In genomic region chr2:479031-479430, GRCh38 we compare ENCODE assay signal across 15 cellular contexts.
DNase-seq lines count a peak whose midpoint lies in the region; ATAC-seq, FAIRE-seq and TF ChIP-seq lines count a peak whose summit lies in the region.
"Had no signal": no experiment of that assay in that cellular context is flagged by ENCODE, and none has a peak within 500 bp of the region (broad histone marks: within the 10 kb centered on the region; RNA-seq: fewer than 3 reads in every experiment).

No MANE protein-coding gene starts in this region.

- H2AK5ac ChIP-seq in H1 (ENCODE audit: low read depth, low read length), result no peak overlapping the region
- H2AK5ac ChIP-seq in mesenchymal stem cell (ENCODE audit: low read length, severe bottlenecking), result no peak overlapping the region

- H3K79me1 ChIP-seq in H1 (ENCODE audit: low read depth, low read length) (no peaks in the 10 kb centered on the region), mesenchymal stem cell (replicated peaks; ENCODE audit: low read length, poor library complexity, severe bottlenecking) (no peaks in the 10 kb centered on the region)

- intact Hi-C loops in upper lobe of right lung (cut with DNase I), result no loop called here

- POLR2A ChIA-PET in H1 (lab: Charles Lee; ENCODE audit: partially characterized antibody), result interaction anchor here (1.2 to 1.4 kb wide), 2 partner anchors 10 to 62 kb away, joined by 3 to 4 read pairs; no protein-coding TSS in a partner anchor

- CTCF ChIA-PET in H1 (lab: Charles Lee; ENCODE audit: partially characterized antibody), result interaction anchor here (1.8 to 2.0 kb wide), 2 partner anchors 9 to 22 kb away, joined by 7 to 8 read pairs; no protein-coding TSS in a partner anchor

- no peak for TF ChIP-seq POLR2A in H1 (IDR thresholded peaks at IDR 0.05; ENCODE audit: control extremely low read depth in 1 of 2, low read depth in 2 of 2, low read length in 2 of 2)

- H2AFZ ChIP-seq in GM23338 (peak overlapping the region; percentile 57), H1 (ENCODE audit: low read length) (0 out of 2 replicates have a peak overlapping the region, but pooled peaks have one; percentile 0), mesenchymal stem cell (ENCODE audit: low read depth, low read length) (no peak overlapping the region)

- no peak overlapping the region for H3K14ac ChIP-seq in H1 (ENCODE audit: insufficient read length)
- H3K14ac ChIP-seq in mesenchymal stem cell (ENCODE audit: low read length in 2 of 2), result no peak overlapping the region

- H3K23ac ChIP-seq in H1 (ENCODE audit: insufficient read length) (no peak overlapping the region), mesenchymal stem cell (ENCODE audit: low read length in 2 of 2) (no peak overlapping the region)

- H3K4me1 ChIP-seq in GM23338 (ENCODE audit: insufficient read depth), result no peaks in the 10 kb centered on the region
- H3K4me1 ChIP-seq in H1 (replicated peaks in 1 of 4; ENCODE audit: control insufficient read depth in 3 of 4, insufficient read depth in 4 of 4, low read length in 3 of 4), result no peaks in the 10 kb centered on the region; a peak in 1 of 7 replicates
- H3K4me1 ChIP-seq in mesenchymal stem cell (ENCODE audit: control insufficient read depth, insufficient read depth, low read depth, low read length), result peaks cover 6% of the 10 kb centered on the region
- no peaks in the 10 kb centered on the region for H3K4me1 ChIP-seq in upper lobe of right lung
- H3K4me1 ChIP-seq: Peyer's patch had no signal

- H3K36me3 Mint-ChIP-seq in GM23338 (ENCODE audit: low read depth) (no peaks in the 10 kb centered on the region), osteocyte (ENCODE audit: unreplicated experiment) (no peaks in the 10 kb centered on the region)
- H3K36me3 Mint-ChIP-seq: CD4-positive, CD25-positive, alpha-beta regulatory T cell had no signal

- H3K27me3 Mint-ChIP-seq in GM23338 (ENCODE audit: insufficient read depth, low read depth, poor library complexity), result peaks cover 2% of the 10 kb centered on the region
- peaks cover 57% of the 10 kb centered on the region for H3K27me3 Mint-ChIP-seq in osteocyte (ENCODE audit: unreplicated experiment)

- no peak overlapping the region for H2BK120ac ChIP-seq in H1 (replicated peaks; ENCODE audit: low read depth, low read length)
- no peak overlapping the region for H2BK120ac ChIP-seq in mesenchymal stem cell (ENCODE audit: low read depth, low read length)

- 0 out of 4 replicates have a peak, but pooled peaks of 1 of the 2 experiments have one; percentile 11 for TF ChIP-seq RAD21 in H1 (IDR thresholded peaks at IDR 0.05 in 1 of 2, conservative IDR thresholded peaks at IDR 0.05 in 1 of 2; ENCODE audit: low read depth in 2 of 2, low read length in 2 of 2)

- 73% methylated on average over 11 of the region's 11 CpGs; no CpG with 5 or more reads in 1 of the 2 experiments for WGBS in H1 (ENCODE audit: extremely low coverage in 1 of 2, insufficient coverage in 1 of 2, insufficient read length in 1 of 2, insufficient replicate concordance in 2 of 2, low coverage in 1 of 2, low lambda C conversion rate in 2 of 2, missing lambda C conversion rate in 1 of 2), 2 experiments
- WGBS in mesenchymal stem cell, result 64% methylated on average over 11 of the region's 11 CpGs

- no peak overlapping the region for H4K5ac ChIP-seq in H1 (ENCODE audit: insufficient read length, low read depth, low read length)

- 0 out of 2 replicates have a peak overlapping the region, but pooled peaks have one; percentile 18 for H4K8ac ChIP-seq in H1 (ENCODE audit: extremely low read depth, insufficient read depth, low read length)
- no peak overlapping the region for H4K8ac ChIP-seq in mesenchymal stem cell (ENCODE audit: low read length)

- H3K23me2 ChIP-seq in H1 (ENCODE audit: low read depth, low read length), result no peaks in the 10 kb centered on the region

- H3F3A ChIP-seq in GM23338 (replicated peaks; ENCODE audit: low read depth), result no peaks in the 10 kb centered on the region

- peak; percentile 78 for ATAC-seq in GM23338
- ATAC-seq in upper lobe of right lung, result peak; percentile 35
- ATAC-seq in HG03280 (IDR thresholded peaks at IDR 0.05; ENCODE audit: unreplicated experiment), result no peak

- no peak for TF ChIP-seq EP300 in H1 (IDR thresholded peaks at IDR 0.05; ENCODE audit: borderline replicate concordance in 1 of 2, low read depth in 2 of 2, low read length in 2 of 2)

- no peaks in the 10 kb centered on the region for H3K79me2 ChIP-seq in GM23338 (replicated peaks; ENCODE audit: insufficient read depth)
- no peaks in the 10 kb centered on the region for H3K79me2 ChIP-seq in H1 (ENCODE audit: control insufficient read depth in 1 of 2, insufficient read depth in 2 of 2, low read length in 2 of 2)

- H2BK15ac ChIP-seq in H1 (ENCODE audit: low read length) (no peak overlapping the region), mesenchymal stem cell (ENCODE audit: low read depth, poor library complexity, severe bottlenecking) (no peak overlapping the region)

- H2BK12ac ChIP-seq in H1 (ENCODE audit: low read depth, low read length) (no peak overlapping the region), mesenchymal stem cell (ENCODE audit: low read length in 2 of 2) (no peak overlapping the region)

- H3K18ac ChIP-seq in H1 (ENCODE audit: extremely low read depth, low read length), result no peak overlapping the region
- H3K18ac ChIP-seq in mesenchymal stem cell (ENCODE audit: low read depth in 1 of 2, low read length in 2 of 2), result no peak overlapping the region

- H3K27me3 ChIP-seq in GM23338 (ENCODE audit: insufficient read depth) (no peaks in the 10 kb centered on the region), H1 (replicated peaks in 1 of 4; ENCODE audit: control insufficient read depth in 3 of 4, extremely low read depth in 1 of 4, insufficient read depth in 3 of 4, low read length in 3 of 4) (no peaks in the 10 kb centered on the region), mesenchymal stem cell (ENCODE audit: control insufficient read depth in 1 of 2, insufficient read depth in 1 of 2, low read length in 2 of 2) (peaks cover 6 to 8% of the 10 kb centered on the region in 2 experiments), upper lobe of right lung (no peaks in the 10 kb centered on the region)
- H3K27me3 ChIP-seq: Peyer's patch had no signal

- H3K4me2 ChIP-seq in GM23338 (no peak overlapping the region), H1 (ENCODE audit: insufficient read depth in 1 of 2, low read depth in 2 of 2, low read length in 2 of 2) (no peak overlapping the region), mesenchymal stem cell (ENCODE audit: low read length, poor library complexity, severe bottlenecking) (no peak overlapping the region)
- H3K4me2 ChIP-seq: SK-N-SH had no signal

- H3K9me3 Mint-ChIP-seq in GM23338 (peaks cover 2% of the 10 kb centered on the region; the same call in 1 of the 3 replicates), osteocyte (ENCODE audit: unreplicated experiment) (no peaks in the 10 kb centered on the region)

- H3K4me3 Mint-ChIP-seq in GM23338 (no peak overlapping the region), osteocyte (ENCODE audit: unreplicated experiment) (no peak overlapping the region)
- H3K4me3 Mint-ChIP-seq: CD4-positive, CD25-positive, alpha-beta regulatory T cell had no signal

- H4K20me1 ChIP-seq in GM23338 (replicated peaks; ENCODE audit: insufficient read depth) (no peaks in the 10 kb centered on the region), H1 (replicated peaks in 1 of 2; ENCODE audit: control insufficient read depth in 1 of 2, insufficient read depth in 2 of 2, low read length in 2 of 2) (no peaks in the 10 kb centered on the region)

- no peak overlapping the region for H3K56ac ChIP-seq in H1 (replicated peaks; ENCODE audit: insufficient read length, low read depth, low read length)

- H2BK5ac ChIP-seq in H1 (ENCODE audit: low read depth, low read length) (no peak overlapping the region), mesenchymal stem cell (ENCODE audit: low read depth, low read length, poor library complexity, severe bottlenecking) (no peak overlapping the region)

- H3K4me1 Mint-ChIP-seq in GM23338 (peaks cover 23% of the 10 kb centered on the region), osteocyte (ENCODE audit: unreplicated experiment) (peaks cover 7% of the 10 kb centered on the region)
- H3K4me1 Mint-ChIP-seq: CD4-positive, CD25-positive, alpha-beta regulatory T cell had no signal

- H3K9ac ChIP-seq in H1 (replicated peaks in 1 of 4; ENCODE audit: extremely low read depth in 1 of 4, low read depth in 3 of 4, low read length in 3 of 4) (no peak overlapping the region), mesenchymal stem cell (ENCODE audit: low read length) (no peak overlapping the region)
- H3K9ac ChIP-seq: SK-N-SH had no signal

- H3K27ac Mint-ChIP-seq in GM23338 (no peak overlapping the region), osteocyte (ENCODE audit: unreplicated experiment) (no peak overlapping the region)

- H4K91ac ChIP-seq in H1 (replicated peaks; ENCODE audit: insufficient read length, low read length) (no peak overlapping the region), mesenchymal stem cell (ENCODE audit: low read length) (no peak overlapping the region)

- H3K4ac ChIP-seq in H1 (replicated peaks; ENCODE audit: insufficient read length, low read depth, low read length) (no peak overlapping the region), mesenchymal stem cell (ENCODE audit: low read depth in 1 of 2, low read length in 2 of 2) (no peak overlapping the region)

- no peak overlapping the region for H2BK20ac ChIP-seq in H1 (ENCODE audit: low read length)

- H3K4me3 ChIP-seq in GM23338 (no peak overlapping the region), H1 (ENCODE audit: extremely low read depth in 1 of 4, insufficient read depth in 2 of 4, low read depth in 3 of 4, low read length in 4 of 4) (no peak overlapping the region), mesenchymal stem cell (ENCODE audit: insufficient read depth in 1 of 2, low read depth in 1 of 2, low read length in 2 of 2) (no peak overlapping the region), upper lobe of right lung (no peak overlapping the region)

- H3K9me3 ChIP-seq in H1 (ENCODE audit: insufficient read depth in 2 of 2, low read depth in 1 of 2, low read length in 1 of 2) (no peaks in the 10 kb centered on the region), mesenchymal stem cell (ENCODE audit: control insufficient read depth, low read length) (no peaks in the 10 kb centered on the region), upper lobe of right lung (no peaks in the 10 kb centered on the region)
- H3K9me3 ChIP-seq: Peyer's patch had no signal

- H3K9me2 ChIP-seq in GM23338 (ENCODE audit: insufficient read depth), result no peaks in the 10 kb centered on the region
- H3K9me2 ChIP-seq: SK-N-SH had no signal

- DNase-seq in GM23338 (ENCODE audit: low spot score), result peak; percentile 58
- no peak for DNase-seq in H1 (ENCODE audit: low read depth in 1 of 2, low spot score in 2 of 2)
- no peak for DNase-seq in mesenchymal stem cell
- DNase-seq in upper lobe of right lung, result no peak
- no peak for DNase-seq in SW480 (ENCODE audit: low spot score)
- no peak for DNase-seq in osteocyte (ENCODE audit: extremely low spot score, unreplicated experiment)
- DNase-seq: CD4-positive, CD25-positive, alpha-beta regulatory T cell; KG1; NCI-H1417 treated with DMSO at 0.1 percent for 48 hours; NCI-H2029; NCI-H748 treated with DMSO at 0.1 percent for 48 hours; Peyer's patch; SHP77; SK-N-SH had no signal

- no peak for FAIRE-seq in H1 (lab: Jason Lieb, UNC)

- TF ChIP-seq CTCF in GM23338 (conservative IDR thresholded peaks at IDR 0.05; ENCODE audit: low read depth in 2 of 2) (no peak), H1 (IDR thresholded peaks at IDR 0.05; ENCODE audit: control extremely low read depth in 1 of 3, insufficient read depth in 1 of 3, low read depth in 1 of 3, low read length in 3 of 3) (no peak), upper lobe of right lung (IDR thresholded peaks at IDR 0.05) (no peak), osteocyte (IDR thresholded peaks at IDR 0.05) (no peak)

- H3K27ac ChIP-seq in GM23338 (ENCODE audit: low read depth) (no peak overlapping the region), H1 (ENCODE audit: low read depth, low read length) (no peak overlapping the region), mesenchymal stem cell (ENCODE audit: low read length, poor library complexity, severe bottlenecking) (peak overlapping the region; percentile 67), upper lobe of right lung (no peak overlapping the region)
- H3K27ac ChIP-seq: Peyer's patch had no signal

- H3K36me3 ChIP-seq in GM23338 (ENCODE audit: insufficient read depth) (no peaks in the 10 kb centered on the region), H1 (ENCODE audit: control insufficient read depth in 2 of 4, insufficient read depth in 4 of 4, low read length in 3 of 4) (no peaks in the 10 kb centered on the region), mesenchymal stem cell (ENCODE audit: control insufficient read depth in 1 of 2, insufficient read depth in 2 of 2, low read depth in 1 of 2, low read length in 2 of 2) (no peaks in the 10 kb centered on the region), upper lobe of right lung (no peaks in the 10 kb centered on the region)
- H3K36me3 ChIP-seq: Peyer's patch had no signal
